ENCODE assay signal across 13 cellular contexts in genomic region chr12:56186957-56187356, GRCh38. TPM values are rescaled to one million over a fixed set of nuclear protein-coding genes. Genes with fewer than 3 reads are reported as not detected.
DNase-seq lines count a peak whose midpoint lies in the region; ATAC-seq and TF ChIP-seq lines count a peak whose summit lies in the region.
"Had no signal": no experiment of that assay in that cellular context is flagged by ENCODE, and none has a peak within 500 bp of the region (broad histone marks: within the 10 kb centered on the region; RNA-seq: fewer than 3 reads in every experiment).

No MANE protein-coding gene starts in this region.

- H3K36me3 ChIP-seq in OCI-LY7 (ENCODE audit: insufficient read depth, low read length) (peaks cover 54% of the 10 kb centered on the region), fibroblast of lung (ENCODE audit: control insufficient read depth, insufficient read depth, low read length) (peaks cover 4% of the 10 kb centered on the region), subcutaneous abdominal adipose tissue (ENCODE audit: control insufficient read depth in 5 of 5, insufficient read depth in 5 of 5, low read length in 5 of 5) (peaks cover 14 to 42% (median 29%) of the 10 kb centered on the region in 5 donors)

- POLR2A ChIA-PET in OCI-LY7 (lab: Charles Lee): interaction anchor here (0.7 to 3.4 kb wide), 4 partner anchors 10 to 69 kb away, joined by 7 to 21 read pairs (median 14); partner anchors contain the start of genes RNF41, RPL41 and ZC3H10

- no peaks in the 10 kb centered on the region for H3K27me3 ChIP-seq in fibroblast of lung (ENCODE audit: control insufficient read depth, insufficient read depth, low read length)
- H3K27me3 ChIP-seq in subcutaneous abdominal adipose tissue (ENCODE audit: control insufficient read depth in 5 of 5, insufficient read depth in 4 of 5, low read length in 5 of 5): no peaks in the 10 kb centered on the region
- H3K27me3 ChIP-seq: colonic mucosa, esophagus muscularis mucosa had no signal

- BruUV-seq in OCI-LY7 (replicated peaks; lab: Mats Ljungman, UMichigan): no TSS peak

- H3K79me2 ChIP-seq in OCI-LY7 (ENCODE audit: insufficient read depth, low read depth, low read length) (peaks cover 31% of the 10 kb centered on the region), fibroblast of lung (ENCODE audit: control insufficient read depth, insufficient read depth, low read length) (peaks cover 31% of the 10 kb centered on the region)

- no peak overlapping the region for H2AFZ ChIP-seq in OCI-LY7 (ENCODE audit: low read length)
- H2AFZ ChIP-seq in fibroblast of lung (ENCODE audit: low read length): no peak overlapping the region

- TF ChIP-seq CTCF in OCI-LY7 (conservative IDR thresholded peaks at IDR 0.05; ENCODE audit: low read length) (no peak), fibroblast of lung (conservative IDR thresholded peaks at IDR 0.05 in 1 of 2, IDR thresholded peaks at IDR 0.05 in 1 of 2; ENCODE audit: low read depth in 1 of 2, low read length in 2 of 2) (no peak)

- H3K9me3 ChIP-seq in OCI-LY7 (ENCODE audit: low read length): no peaks in the 10 kb centered on the region
- H3K9me3 ChIP-seq in fibroblast of lung (ENCODE audit: control insufficient read depth, insufficient read depth, low read depth, low read length): no peaks in the 10 kb centered on the region
- H3K9me3 ChIP-seq in subcutaneous abdominal adipose tissue (ENCODE audit: control insufficient read depth in 5 of 5, low read length in 5 of 5): no peaks in the 10 kb centered on the region
- H3K9me3 ChIP-seq: colonic mucosa, esophagus muscularis mucosa, prostate gland had no signal

- H3K4me1 ChIP-seq in OCI-LY7 (ENCODE audit: insufficient read depth, low read length, poor library complexity, severe bottlenecking) (peaks cover 29% of the 10 kb centered on the region), fibroblast of lung (ENCODE audit: control insufficient read depth, extremely low read depth, insufficient read depth, low read length) (peaks cover 3% of the 10 kb centered on the region), subcutaneous abdominal adipose tissue (ENCODE audit: control insufficient read depth in 5 of 5, insufficient read depth in 5 of 5, low read length in 5 of 5) (peaks cover 10 to 42% (median 32%) of the 10 kb centered on the region in 5 donors)
- H3K4me1 ChIP-seq: prostate gland had no signal

- peaks cover 38% of the 10 kb centered on the region for H3K4me1 Mint-ChIP-seq in activated naive CD4-positive, alpha-beta T cell treated with anti-CD3 and anti-CD28 coated beads, Interleukin-2, amount 50 U/mL, for 24 hours

- CTCF ChIA-PET in OCI-LY7 (lab: Charles Lee; ENCODE audit: unreplicated experiment): no interaction called here

- H3K27ac ChIP-seq in OCI-LY7 (ENCODE audit: low read depth, low read length, poor library complexity, severe bottlenecking) (no peak overlapping the region), fibroblast of lung (ENCODE audit: insufficient read depth, low read length) (no peak overlapping the region), subcutaneous abdominal adipose tissue (ENCODE audit: low read depth, low read length) (peak overlapping the region; percentile 65)

- peak overlapping the region; percentile 85 for H3K27ac Mint-ChIP-seq in activated naive CD4-positive, alpha-beta T cell treated with anti-CD3 and anti-CD28 coated beads, Interleukin-2, amount 50 U/mL, for 24 hours
- peak overlapping the region in 1 of 2 donors; percentile 64 for H3K27ac Mint-ChIP-seq in activated naive CD4-positive, alpha-beta T cell treated with anti-CD3 and anti-CD28 coated beads, Interleukin-2, amount 50 U/mL, for 72 hours

- H3K9me2 ChIP-seq in OCI-LY7 (ENCODE audit: insufficient read depth, low read length): no peaks in the 10 kb centered on the region

- DNase-seq in activated naive CD4-positive, alpha-beta T cell treated with anti-CD3 and anti-CD28 coated beads, Interleukin-2, amount 50 U/mL, for 72 hours (ENCODE audit: low spot score in 2 of 2): no peak
- DNase-seq in OCI-LY7 (ENCODE audit: low spot score) (no peak), fibroblast of lung (ENCODE audit: low read depth in 2 of 2) (no peak)
- DNase-seq: activated CD4-positive, alpha-beta T cell treated with anti-CD3 and anti-CD28 coated beads, Interleukin-2, amount 50 U/mL, for 48 hours; colonic mucosa had no signal

- H3K9ac ChIP-seq in fibroblast of lung (ENCODE audit: insufficient read depth, low read length) (no peak overlapping the region), subcutaneous abdominal adipose tissue (ENCODE audit: low read length in 5 of 5) (peak overlapping the region in 3 of 5 donors; percentile 46 to 91 (median 77))

- H3K36me3 Mint-ChIP-seq in activated naive CD4-positive, alpha-beta T cell treated with anti-CD3 and anti-CD28 coated beads, Interleukin-2, amount 50 U/mL, for 24 hours: peaks cover 6% of the 10 kb centered on the region
- H3K36me3 Mint-ChIP-seq in activated naive CD4-positive, alpha-beta T cell treated with anti-CD3 and anti-CD28 coated beads, Interleukin-2, amount 50 U/mL, for 72 hours: peaks cover 24 to 25% of the 10 kb centered on the region in 2 donors

- no peak overlapping the region for H3K4me3 ChIP-seq in OCI-LY7 (ENCODE audit: low read depth, low read length, poor library complexity, severe bottlenecking)
- peak overlapping the region in 1 of 4 experiments; percentile 89 for H3K4me3 ChIP-seq in fibroblast of lung (replicated peaks in 1 of 4; ENCODE audit: control extremely low read depth in 1 of 4, insufficient read depth in 1 of 4, low read depth in 3 of 4, low read length in 4 of 4)
- no peak overlapping the region for H3K4me3 ChIP-seq in subcutaneous abdominal adipose tissue (ENCODE audit: low read depth in 1 of 5, low read length in 5 of 5)
- H3K4me3 ChIP-seq: lung, prostate gland had no signal

- H4K20me1 ChIP-seq in OCI-LY7 (ENCODE audit: insufficient read depth, low read length): 0 out of 2 replicates have a peak, but pooled peaks cover 4% of the 10 kb centered on the region
- no peaks in the 10 kb centered on the region for H4K20me1 ChIP-seq in fibroblast of lung (ENCODE audit: control insufficient read depth, extremely low read depth, insufficient read depth, low read length)

- ATAC-seq in activated naive CD4-positive, alpha-beta T cell treated with anti-CD3 and anti-CD28 coated beads, Interleukin-2, amount 50 U/mL, for 72 hours: no peak
- no peak for ATAC-seq in HG02571 (IDR thresholded peaks at IDR 0.05; ENCODE audit: unreplicated experiment)
- ATAC-seq in GM18517 (IDR thresholded peaks at IDR 0.05; ENCODE audit: unreplicated experiment): no peak
- ATAC-seq in HG02678 (IDR thresholded peaks at IDR 0.05; ENCODE audit: unreplicated experiment): no peak

- peak overlapping the region; percentile 90 for H3K4me3 Mint-ChIP-seq in activated naive CD4-positive, alpha-beta T cell treated with anti-CD3 and anti-CD28 coated beads, Interleukin-2, amount 50 U/mL, for 24 hours

- H3K4me2 ChIP-seq in OCI-LY7 (ENCODE audit: low read length): peak overlapping the region; percentile 93
- peak overlapping the region; percentile 80 for H3K4me2 ChIP-seq in fibroblast of lung (ENCODE audit: extremely low read depth, insufficient read depth, low read length)

- H3K9me3 Mint-ChIP-seq in activated naive CD4-positive, alpha-beta T cell treated with anti-CD3 and anti-CD28 coated beads, Interleukin-2, amount 50 U/mL, for 24 hours: no peaks in the 10 kb centered on the region
- H3K9me3 Mint-ChIP-seq in activated naive CD4-positive, alpha-beta T cell treated with anti-CD3 and anti-CD28 coated beads, Interleukin-2, amount 50 U/mL, for 72 hours: no peaks in the 10 kb centered on the region

- no peaks in the 10 kb centered on the region for H3K27me3 Mint-ChIP-seq in activated naive CD4-positive, alpha-beta T cell treated with anti-CD3 and anti-CD28 coated beads, Interleukin-2, amount 50 U/mL, for 24 hours

- intact Hi-C loops in OCI-LY7 (cut with micrococcal nuclease; ENCODE audit: unreplicated experiment): loop anchor here (5.0 kb wide), 1 partner anchor 140 kb away; no protein-coding TSS in a partner anchor

RNA-seq across cellular contexts. Expression of gene SMARCC2, which starts 2.3 kb away (rescaled TPM):
- total RNA-seq in activated naive CD4-positive, alpha-beta T cell treated with anti-CD3 and anti-CD28 coated beads, Interleukin-2, amount 50 U/mL, for 72 hours: 100 to 1,000 TPM; 101 to 123 TPM
- total RNA-seq in OCI-LY7 (2014; rRNA removed; shearing (Covaris generic)): 59.7 and 68.3 TPM in 2 replicates
- 137 and 162 TPM in 2 replicates for total RNA-seq in OCI-LY7 (2022)
- total RNA-seq in fibroblast of lung: 55.5 and 70.8 TPM in 2 replicates
- 60.2 and 69.6 TPM in 2 replicates for polyA plus RNA-seq in fibroblast of lung
- 49.2 and 50.4 TPM in 2 replicates for polyA plus RNA-seq in fibroblast of lung (2012)
- polyA minus RNA-seq in fibroblast of lung (ENCODE audit: low replicate concordance): 64.1 and 69.7 TPM in 2 replicates

RNA-seq across cellular contexts. Expression of gene MYL6, which starts 28.8 kb away (rescaled TPM):
- total RNA-seq in activated naive CD4-positive, alpha-beta T cell treated with anti-CD3 and anti-CD28 coated beads, Interleukin-2, amount 50 U/mL, for 72 hours: 1,000 to 10,000 TPM; 1,014 to 1,193 TPM
- total RNA-seq in OCI-LY7 (2014; rRNA removed; shearing (Covaris generic)): 574 and 654 TPM in 2 replicates
- total RNA-seq in OCI-LY7 (2022): 415 and 468 TPM in 2 replicates
- total RNA-seq in fibroblast of lung: 1,163 and 1,517 TPM in 2 replicates
- 6,238 and 7,941 TPM in 2 replicates for polyA plus RNA-seq in fibroblast of lung
- polyA plus RNA-seq in fibroblast of lung (2012): 4,582 and 6,828 TPM in 2 replicates
- polyA minus RNA-seq in fibroblast of lung (ENCODE audit: low replicate concordance): 818 and 1,187 TPM in 2 replicates

RNA-seq across cellular contexts. Expression of gene MYL6B, which starts 34.6 kb away (rescaled TPM):
- total RNA-seq in activated naive CD4-positive, alpha-beta T cell treated with anti-CD3 and anti-CD28 coated beads, Interleukin-2, amount 50 U/mL, for 72 hours: 100 to 1,000 TPM in 1 of 2 donors, 10 to 100 TPM in 1; 99.7 to 112 TPM
- 56.6 and 105 TPM in 2 replicates for total RNA-seq in OCI-LY7 (2014; rRNA removed; shearing (Covaris generic))
- total RNA-seq in OCI-LY7 (2022) (62.6 and 77.6 TPM in 2 replicates), fibroblast of lung (71.7 and 98.6 TPM in 2 replicates)
- polyA plus RNA-seq in fibroblast of lung: 87.7 and 99.1 TPM in 2 replicates
- polyA plus RNA-seq in fibroblast of lung (2012): 163 and 171 TPM in 2 replicates
- polyA minus RNA-seq in fibroblast of lung (ENCODE audit: low replicate concordance): 40.3 and 69.5 TPM in 2 replicates

RNA-seq across cellular contexts. Expression of gene RNF41, which starts 34.8 kb away (rescaled TPM):
- 10 to 100 TPM; 33.4 to 39.0 TPM for total RNA-seq in activated naive CD4-positive, alpha-beta T cell treated with anti-CD3 and anti-CD28 coated beads, Interleukin-2, amount 50 U/mL, for 72 hours
- 63.8 and 76.1 TPM in 2 replicates for total RNA-seq in OCI-LY7 (2014; rRNA removed; shearing (Covaris generic))
- total RNA-seq in OCI-LY7 (2022) (43.7 and 45.6 TPM in 2 replicates), fibroblast of lung (120 and 199 TPM in 2 replicates)
- 88.4 and 99.7 TPM in 2 replicates for polyA plus RNA-seq in fibroblast of lung
- 55.4 and 62.2 TPM in 2 replicates for polyA plus RNA-seq in fibroblast of lung (2012)
- 494 and 557 TPM in 2 replicates for polyA minus RNA-seq in fibroblast of lung (ENCODE audit: low replicate concordance)

RNA-seq across cellular contexts. Expression of gene NABP2, which starts 37.2 kb away (rescaled TPM):
- total RNA-seq in activated naive CD4-positive, alpha-beta T cell treated with anti-CD3 and anti-CD28 coated beads, Interleukin-2, amount 50 U/mL, for 72 hours: 10 to 100 TPM; 60.7 to 90.5 TPM
- total RNA-seq in OCI-LY7 (2014; rRNA removed; shearing (Covaris generic)): 37.5 and 46.0 TPM in 2 replicates
- total RNA-seq in OCI-LY7 (2022) (54.1 and 61.1 TPM in 2 replicates), fibroblast of lung (25.9 and 29.2 TPM in 2 replicates)
- 39.7 and 65.5 TPM in 2 replicates for polyA plus RNA-seq in fibroblast of lung
- 36.4 and 49.3 TPM in 2 replicates for polyA plus RNA-seq in fibroblast of lung (2012)
- 25.1 and 42.7 TPM in 2 replicates for polyA minus RNA-seq in fibroblast of lung (ENCODE audit: low replicate concordance)
